Comparison of ENCODE assay signal across 18 cellular contexts in the genomic region with DNA sequence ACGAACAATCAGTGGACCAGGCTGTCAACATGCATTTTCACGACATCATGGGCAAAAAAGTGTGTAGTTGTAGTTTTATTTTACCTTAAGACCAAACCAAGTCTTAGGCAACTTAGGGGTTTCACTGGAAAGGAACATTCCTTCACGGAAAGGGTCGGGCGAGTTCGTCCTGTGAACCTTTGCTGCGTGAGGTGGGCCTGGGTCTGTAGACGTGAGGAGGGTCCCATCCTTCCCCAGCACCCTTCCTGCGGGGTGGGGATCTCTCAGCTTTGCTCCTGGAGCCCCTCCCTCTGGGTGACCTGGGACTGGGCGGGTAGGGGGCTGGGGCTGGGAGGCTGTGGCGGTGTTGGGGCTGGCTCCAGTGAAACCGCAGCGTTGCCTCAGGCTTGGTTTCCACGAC.
"Had no signal": no experiment of that assay in that cellular context is flagged by ENCODE, and none has a peak within 500 bp of the region (broad histone marks: within the 10 kb centered on the region; RNA-seq: fewer than 3 reads in every experiment).

No MANE protein-coding gene starts in this region.

- DNase-seq: activated CD4-positive, alpha-beta memory T cell treated with anti-CD3 and anti-CD28 coated beads, Interleukin-2, amount 10 ng/mL, durations not matched to agents 7 days and 5 days; activated CD4-positive, alpha-beta T cell treated with anti-CD3 and anti-CD28 coated beads for 4 hours; activated effector memory CD4-positive, alpha-beta T cell treated with Interleukin-2 at 50 U/mL for 16 hours; activated T-cell treated with anti-CD3 and anti-CD28 coated beads, Interleukin-2, amount 50 U/mL, for 24 hours; heart left ventricle; mucosa of descending colon; naive thymus-derived CD4-positive, alpha-beta T cell; right cardiac atrium; T-helper 17 cell; upper lobe of right lung had no signal

- FAIRE-seq: colon, endothelial cell of umbilical vein, frontal cortex, islet of Langerhans had no signal

- H3K4me1 Mint-ChIP-seq: activated CD4-positive, alpha-beta memory T cell treated with anti-CD3 and anti-CD28 coated beads, Interleukin-2, amount 10 ng/mL, durations not matched to agents 7 days and 5 days had no signal

- ATAC-seq: activated naive CD4-positive, alpha-beta T cell treated with anti-CD3 and anti-CD28 coated beads, Interleukin-2, amount 50 U/mL, for 72 hours; heart left ventricle; mucosa of descending colon; naive thymus-derived CD4-positive, alpha-beta T cell; right cardiac atrium; T-helper 17 cell; upper lobe of right lung had no signal

- H3K4me3 Mint-ChIP-seq: activated CD4-positive, alpha-beta memory T cell treated with anti-CD3 and anti-CD28 coated beads, Interleukin-2, amount 10 ng/mL, durations not matched to agents 7 days and 5 days; activated T-cell treated with anti-CD3 and anti-CD28 coated beads, Interleukin-2, amount 50 U/mL, for 24 hours; naive thymus-derived CD4-positive, alpha-beta T cell; stimulated activated naive CD8-positive, alpha-beta T cell treated with anti-CD3 and anti-CD28 coated beads, Interleukin-15, Interleukin-2, amounts not matched to agents 100 ng/mL and 50 ng/mL, for 24 hours; T-helper 17 cell had no signal

- H3K9me3 ChIP-seq: heart left ventricle, mucosa of descending colon, prostate gland, upper lobe of right lung had no signal

- H3K9me3 Mint-ChIP-seq: activated CD4-positive, alpha-beta memory T cell treated with anti-CD3 and anti-CD28 coated beads, Interleukin-2, amount 10 ng/mL, durations not matched to agents 7 days and 5 days; activated naive CD4-positive, alpha-beta T cell treated with anti-CD3 and anti-CD28 coated beads, Interleukin-2, amount 50 U/mL, for 72 hours; activated T-cell treated with anti-CD3 and anti-CD28 coated beads, Interleukin-2, amount 50 U/mL, for 24 hours; stimulated activated naive CD8-positive, alpha-beta T cell treated with anti-CD3 and anti-CD28 coated beads, Interleukin-15, Interleukin-2, amounts not matched to agents 100 ng/mL and 50 ng/mL, for 24 hours had no signal

- H3K4me1 ChIP-seq: prostate gland, upper lobe of right lung had no signal

- H3K4me2 ChIP-seq: smooth muscle cell had no signal

- H3K27me3 ChIP-seq: heart left ventricle, upper lobe of right lung had no signal

- H3K4me3 ChIP-seq: heart left ventricle, mucosa of descending colon, prostate gland, smooth muscle cell, upper lobe of right lung had no signal

- H3K27ac ChIP-seq: heart left ventricle, upper lobe of right lung had no signal

- H3K27ac Mint-ChIP-seq: activated CD4-positive, alpha-beta memory T cell treated with anti-CD3 and anti-CD28 coated beads, Interleukin-2, amount 10 ng/mL, durations not matched to agents 7 days and 5 days; activated naive CD4-positive, alpha-beta T cell treated with anti-CD3 and anti-CD28 coated beads, Interleukin-2, amount 50 U/mL, for 72 hours; activated T-cell treated with anti-CD3 and anti-CD28 coated beads, Interleukin-2, amount 50 U/mL, for 24 hours; naive thymus-derived CD4-positive, alpha-beta T cell; stimulated activated naive CD8-positive, alpha-beta T cell treated with anti-CD3 and anti-CD28 coated beads, Interleukin-15, Interleukin-2, amounts not matched to agents 100 ng/mL and 50 ng/mL, for 24 hours had no signal

- H3K27me3 Mint-ChIP-seq: activated CD4-positive, alpha-beta memory T cell treated with anti-CD3 and anti-CD28 coated beads, Interleukin-2, amount 10 ng/mL, durations not matched to agents 7 days and 5 days; activated T-cell treated with anti-CD3 and anti-CD28 coated beads, Interleukin-2, amount 50 U/mL, for 24 hours; naive thymus-derived CD4-positive, alpha-beta T cell; stimulated activated naive CD8-positive, alpha-beta T cell treated with anti-CD3 and anti-CD28 coated beads, Interleukin-15, Interleukin-2, amounts not matched to agents 100 ng/mL and 50 ng/mL, for 24 hours; T-helper 17 cell had no signal
